In the genomic region with DNA sequence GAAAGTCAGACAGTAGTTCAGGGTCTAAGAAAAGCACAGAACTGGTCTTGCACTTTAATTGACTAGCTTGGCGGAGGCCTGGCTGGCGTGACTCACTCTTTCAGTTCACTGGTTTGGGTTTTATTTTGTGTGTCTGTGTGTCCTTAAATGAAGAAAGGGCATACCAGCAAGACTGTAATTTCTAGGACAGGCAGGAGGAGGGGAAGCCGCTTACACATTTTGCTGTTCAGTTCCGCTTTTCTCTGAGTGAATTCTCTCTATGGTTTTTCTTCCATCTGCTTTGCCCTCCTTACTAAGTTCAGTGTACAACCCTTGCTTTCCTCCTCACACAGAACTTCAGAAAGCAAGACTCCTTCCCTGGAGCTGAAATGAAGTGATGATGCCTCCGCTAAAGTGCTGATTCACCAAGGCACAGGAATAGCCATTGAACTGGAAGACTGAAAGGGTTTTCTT, we compare ENCODE assay signal across 8 cellular contexts.
DNase-seq lines count a peak whose midpoint lies in the region; ATAC-seq and TF ChIP-seq lines count a peak whose summit lies in the region.

No MANE protein-coding gene starts in this region.

- DNase-seq in HFFc6 (no peak), NCI-H2227 treated with DMSO at 0.1 percent for 48 hours (lab: John Stamatoyannopoulos, UW) (peak; percentile 16), globus pallidus (ENCODE audit: low spot score) (peak; percentile 52), substantia nigra (lab: John Stamatoyannopoulos, UW) (peak in 20 of 49 donors; percentile 1 to 56 (median 25)), mesothelial cell of epicardium (ENCODE audit: low spot score in 2 of 2, unreplicated experiment in 2 of 2) (no peak), cerebellum (ENCODE audit: low spot score) (no peak), NCI-H128 (lab: John Stamatoyannopoulos, UW; ENCODE audit: unreplicated experiment) (no peak)

- H3K4me1 Mint-ChIP-seq in HFFc6 (ENCODE audit: low read depth) (peaks cover 11% of the 10 kb centered on the region; the same call in 1 of the 2 replicates), mesothelial cell of epicardium (peaks cover 7% of the 10 kb centered on the region)

- H3K27me3 Mint-ChIP-seq in HFFc6 (ENCODE audit: insufficient read depth) (no peaks in the 10 kb centered on the region), mesothelial cell of epicardium (ENCODE audit: low read depth) (no peaks in the 10 kb centered on the region)

- TF ChIP-seq CTCF in HFFc6 (IDR thresholded peaks at IDR 0.05): no peak
- TF ChIP-seq CTCF in mesothelial cell of epicardium (IDR thresholded peaks at IDR 0.05; ENCODE audit: unreplicated experiment): no peak

- H3K4me3 Mint-ChIP-seq in HFFc6 (peak overlapping the region; percentile 0; the same call in 1 of the 2 replicates), mesothelial cell of epicardium (no peak overlapping the region)

- no peaks in the 10 kb centered on the region for H3K9me3 Mint-ChIP-seq in HFFc6
- H3K9me3 Mint-ChIP-seq in mesothelial cell of epicardium: no peaks in the 10 kb centered on the region

- H3K36me3 Mint-ChIP-seq in HFFc6 (ENCODE audit: low read depth) (no peaks in the 10 kb centered on the region), mesothelial cell of epicardium (no peaks in the 10 kb centered on the region)

- peak overlapping the region; percentile 25; the same call in 1 of the 2 replicates for H3K27ac Mint-ChIP-seq in HFFc6
- H3K27ac Mint-ChIP-seq in mesothelial cell of epicardium: no peak overlapping the region

- peak overlapping the region; percentile 63 for H3K27ac ChIP-seq in substantia nigra (ENCODE audit: low read depth, low read length, poor library complexity, severe bottlenecking)

- peak; percentile 65 for ATAC-seq in GM18498 (IDR thresholded peaks at IDR 0.05; ENCODE audit: unreplicated experiment)

Comparison
In these comparisons a context has a peak if more than half of its experiments do, and no peak if none do; other contexts are left out.
1. DNase-seq: peak in NCI-H2227 treated with DMSO at 0.1 percent for 48 hours (single experiment) and globus pallidus (single experiment); none in HFFc6 (single experiment), mesothelial cell of epicardium (0 of 2), cerebellum (single experiment) and NCI-H128 (single experiment).